Comparison of ENCODE assay signal across 10 cellular contexts in the genomic region with DNA sequence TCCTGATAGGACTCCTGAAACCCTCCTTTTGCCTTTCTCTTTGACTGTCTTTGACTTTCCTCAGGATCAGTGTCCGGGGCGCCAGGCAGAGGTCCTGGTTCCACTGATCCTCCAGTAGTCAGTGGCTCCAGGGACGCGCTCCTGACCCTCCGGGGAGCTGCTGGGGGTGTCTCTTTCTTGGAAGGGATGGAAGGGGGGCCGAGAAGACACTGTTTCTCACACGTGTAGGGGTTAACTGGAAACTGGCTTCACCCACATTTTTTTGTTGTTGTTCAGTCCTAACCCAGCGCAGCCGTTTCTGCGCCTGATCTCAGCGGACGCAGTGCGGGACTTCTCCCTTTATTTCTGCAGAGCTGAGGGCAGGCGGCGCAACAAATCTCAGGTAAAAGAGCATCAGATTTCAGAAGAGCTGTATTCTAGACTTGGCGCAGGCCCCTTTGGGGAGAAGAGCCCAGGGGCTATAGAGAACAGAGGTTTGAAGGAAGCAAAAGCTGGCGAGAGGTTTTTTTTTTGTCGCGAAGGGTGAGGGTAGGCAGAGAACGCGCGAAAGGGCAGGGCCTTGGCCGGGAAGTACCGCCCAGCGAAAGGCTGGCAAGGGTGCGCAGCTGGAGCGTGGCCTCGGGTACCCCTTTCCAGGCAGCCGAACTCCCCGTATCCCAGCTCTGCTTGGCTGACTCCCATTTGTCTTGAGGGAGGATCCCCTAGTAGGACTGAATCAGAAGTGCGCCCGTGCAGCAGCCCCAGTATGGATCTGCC. TPM values are rescaled to one million over a fixed set of nuclear protein-coding genes. Genes with fewer than 3 reads are reported as not detected.
A peak's percentile ranks its signal among the peaks of the same experiment; 100 is the strongest.
DNase-seq lines count a peak whose midpoint lies in the region; ATAC-seq and TF ChIP-seq lines count a peak whose summit lies in the region.
"Had no signal": no experiment of that assay in that cellular context is flagged by ENCODE, and none has a peak within 500 bp of the region (broad histone marks: within the 10 kb centered on the region; RNA-seq: fewer than 3 reads in every experiment).

No MANE protein-coding gene starts in this region.

- no peaks in the 10 kb centered on the region for H3K79me2 ChIP-seq in H9 (ENCODE audit: insufficient read depth, low read length)

- TF ChIP-seq POLR2A in gastrocnemius medialis (IDR thresholded peaks at IDR 0.05), result no peak

- peak overlapping the region; percentile 49 for H3K4me2 ChIP-seq in H9 (ENCODE audit: insufficient read depth, insufficient read length, low read length)

- no peak for ATAC-seq in CD4-positive, alpha-beta T cell (ENCODE audit: poor library complexity)
- no peak for ATAC-seq in central memory CD8-positive, alpha-beta T cell (replicated peaks; ENCODE audit: extremely low read depth, poor library complexity, severe bottlenecking)
- ATAC-seq in natural killer cell treated with Interleukin-12 subunit alpha and Interleukin-12 subunit beta and Interleukin-15 and Interleukin-18, amount 100 ng/mL, for 72 hours, result no peak
- ATAC-seq in gastrocnemius medialis (no peak), HG03457 (IDR thresholded peaks at IDR 0.05; ENCODE audit: unreplicated experiment) (no peak)

- no peak overlapping the region for H2BK12ac ChIP-seq in H9 (ENCODE audit: insufficient read length, low read depth, low read length)

- peaks cover 32% of the 10 kb centered on the region for H3K23me2 ChIP-seq in H9 (ENCODE audit: insufficient read length, low read depth, low read length, poor library complexity, severe bottlenecking)

- peak overlapping the region; percentile 69 for H3K4me3 Mint-ChIP-seq in CD4-positive, alpha-beta T cell
- H3K4me3 Mint-ChIP-seq in H9, result peak overlapping the region; percentile 40 to 87
- peak overlapping the region; percentile 70 for H3K4me3 Mint-ChIP-seq in central memory CD8-positive, alpha-beta T cell
- peak overlapping the region; percentile 72 for H3K4me3 Mint-ChIP-seq in natural killer cell treated with Interleukin-12 subunit alpha and Interleukin-12 subunit beta and Interleukin-15 and Interleukin-18, amount 100 ng/mL, for 72 hours

- H3T11ph ChIP-seq in H9 (ENCODE audit: low read length), result no peak overlapping the region

- no peak overlapping the region for H2BK20ac ChIP-seq in H9 (ENCODE audit: low read depth, low read length, poor library complexity, severe bottlenecking)

- H3K4me3 ChIP-seq in gastrocnemius medialis, result peak overlapping the region in 1 of 4 donors; percentile 16

- no peak for TF ChIP-seq CTCF in CD4-positive, alpha-beta T cell (IDR thresholded peaks at IDR 0.05)
- no peak for TF ChIP-seq CTCF in H9 (conservative IDR thresholded peaks at IDR 0.05)
- TF ChIP-seq CTCF in gastrocnemius medialis (IDR thresholded peaks at IDR 0.05 in 4 of 5, conservative IDR thresholded peaks at IDR 0.05 in 1 of 5), result no peak

- H2AFZ ChIP-seq in H9 (ENCODE audit: low read length), result no peak overlapping the region

- in situ Hi-C loops in gastrocnemius medialis (cut with MboI; ENCODE audit: low sequenced_read_pairs in 4 of 4), result loop anchor here in 2 of 4 donors (25.0 kb wide), 2 partner anchors 249 to 726 kb away; a partner anchor contains a TSS

- H2BK15ac ChIP-seq in H9 (ENCODE audit: low read depth, low read length), result no peak overlapping the region

- H3K9ac ChIP-seq in H9 (ENCODE audit: extremely low read depth, insufficient read length, low read length), result no peak overlapping the region

- intact Hi-C loops in CD4-positive, alpha-beta T cell (cut with DNase I, micrococcal nuclease), result loop anchor here (5.0 to 10.0 kb wide), 3 partner anchors 141 to 772 kb away; no protein-coding TSS in a partner anchor
- intact Hi-C loops in gastrocnemius medialis (cut with DNase I; ENCODE audit: low total_unique reads), result no loop called here

- no peak overlapping the region for H2BK5ac ChIP-seq in H9 (ENCODE audit: insufficient read length, low read length)

- H4K8ac ChIP-seq in H9 (replicated peaks; ENCODE audit: insufficient read length, low read depth, low read length), result no peak overlapping the region

- H3K36me3 Mint-ChIP-seq in CD4-positive, alpha-beta T cell (ENCODE audit: low read depth), result no peaks in the 10 kb centered on the region
- no peaks in the 10 kb centered on the region; a peak in 1 of 7 replicates for H3K36me3 Mint-ChIP-seq in H9 (ENCODE audit: insufficient read depth in 1 of 3, low read depth in 3 of 3)
- peaks cover 9% of the 10 kb centered on the region for H3K36me3 Mint-ChIP-seq in central memory CD8-positive, alpha-beta T cell (ENCODE audit: insufficient read depth)
- H3K36me3 Mint-ChIP-seq in natural killer cell treated with Interleukin-12 subunit alpha and Interleukin-12 subunit beta and Interleukin-15 and Interleukin-18, amount 100 ng/mL, for 72 hours, result peaks cover 5% of the 10 kb centered on the region

- peaks cover 14% of the 10 kb centered on the region; the same call in 1 of the 2 replicates for H3K4me1 ChIP-seq in H9 (ENCODE audit: insufficient read depth, low read length)
- H3K4me1 ChIP-seq in gastrocnemius medialis, result peaks cover 28 to 56% of the 10 kb centered on the region in 2 donors

- no peak overlapping the region for H3K23ac ChIP-seq in H9 (ENCODE audit: insufficient read length, low read depth, low read length)

- H3K4ac ChIP-seq in H9 (ENCODE audit: low read depth, low read length), result no peak overlapping the region

- H3K18ac ChIP-seq in H9 (ENCODE audit: insufficient read length, low read depth, low read length), result no peak overlapping the region

- no peak overlapping the region for H2BK120ac ChIP-seq in H9 (ENCODE audit: low read depth, low read length, poor library complexity, severe bottlenecking)

- POLR2A ChIA-PET in CD4-positive, alpha-beta T cell (lab: Charles Lee), result interaction anchor here (6.4 kb wide), 1 partner anchor 9 kb away, joined by 39 read pairs; a partner anchor contains a TSS
- POLR2A ChIA-PET in HEK293T (lab: Yijun Ruan, JAX), result interaction anchor here (5.6 kb wide), 1 partner anchor 10 kb away, joined by 70 read pairs; a partner anchor contains a TSS

- H3K27ac ChIP-seq in CD4-positive, alpha-beta T cell (ENCODE audit: low read depth, low read length), result no peak overlapping the region
- H3K27ac ChIP-seq in H9 (ENCODE audit: insufficient read length, low read depth, low read length) (no peak overlapping the region), gastrocnemius medialis (no peak overlapping the region)
- H3K27ac ChIP-seq: adrenal gland had no signal

- H3K27me3 ChIP-seq in CD4-positive, alpha-beta T cell (ENCODE audit: control insufficient read depth, insufficient read depth, low read length), result peaks cover 99% of the 10 kb centered on the region
- H3K27me3 ChIP-seq in H9 (ENCODE audit: insufficient read depth, low read length), result peaks cover 99% of the 10 kb centered on the region
- H3K27me3 ChIP-seq in gastrocnemius medialis, result peaks cover 100% of the 10 kb centered on the region in 3 donors

- no peaks in the 10 kb centered on the region for H3K36me3 ChIP-seq in gastrocnemius medialis
- H3K36me3 ChIP-seq: adrenal gland had no signal

- H3K79me1 ChIP-seq in H9 (ENCODE audit: insufficient read depth, low read depth, low read length, poor library complexity, severe bottlenecking), result no peaks in the 10 kb centered on the region

- H2AK5ac ChIP-seq in H9 (ENCODE audit: insufficient read length, low read length), result no peak overlapping the region

- no peaks in the 10 kb centered on the region for H3K9me3 Mint-ChIP-seq in CD4-positive, alpha-beta T cell
- H3K9me3 Mint-ChIP-seq in H9, result no peaks in the 10 kb centered on the region; a peak in 3 of 5 replicates
- no peaks in the 10 kb centered on the region for H3K9me3 Mint-ChIP-seq in central memory CD8-positive, alpha-beta T cell
- H3K9me3 Mint-ChIP-seq in natural killer cell treated with Interleukin-12 subunit alpha and Interleukin-12 subunit beta and Interleukin-15 and Interleukin-18, amount 100 ng/mL, for 72 hours, result no peaks in the 10 kb centered on the region

- H3K9me3 ChIP-seq in CD4-positive, alpha-beta T cell (ENCODE audit: control insufficient read depth, low read length), result no peaks in the 10 kb centered on the region
- no peaks in the 10 kb centered on the region for H3K9me3 ChIP-seq in H9 (ENCODE audit: control insufficient read depth, low read depth, low read length)
- no peaks in the 10 kb centered on the region for H3K9me3 ChIP-seq in gastrocnemius medialis
- H3K9me3 ChIP-seq: adrenal gland had no signal

- H3K27ac Mint-ChIP-seq in CD4-positive, alpha-beta T cell, result no peak overlapping the region
- H3K27ac Mint-ChIP-seq in H9, result no peak overlapping the region
- no peak overlapping the region for H3K27ac Mint-ChIP-seq in central memory CD8-positive, alpha-beta T cell (ENCODE audit: low read depth)
- no peak overlapping the region for H3K27ac Mint-ChIP-seq in natural killer cell treated with Interleukin-12 subunit alpha and Interleukin-12 subunit beta and Interleukin-15 and Interleukin-18, amount 100 ng/mL, for 72 hours

- no peak overlapping the region for H4K5ac ChIP-seq in H9 (ENCODE audit: insufficient read length, low read depth, low read length)

- peaks cover 89% of the 10 kb centered on the region for H3K4me1 Mint-ChIP-seq in CD4-positive, alpha-beta T cell (ENCODE audit: low read depth)
- peaks cover 61 to 84% of the 10 kb centered on the region in 2 experiments for H3K4me1 Mint-ChIP-seq in H9
- peaks cover 73% of the 10 kb centered on the region for H3K4me1 Mint-ChIP-seq in central memory CD8-positive, alpha-beta T cell
- peaks cover 54 to 55% of the 10 kb centered on the region in 2 donors for H3K4me1 Mint-ChIP-seq in natural killer cell treated with Interleukin-12 subunit alpha and Interleukin-12 subunit beta and Interleukin-15 and Interleukin-18, amount 100 ng/mL, for 72 hours (ENCODE audit: low read depth in 2 of 2)

- CTCF ChIA-PET in CD4-positive, alpha-beta T cell (lab: Charles Lee), result no interaction called here
- CTCF ChIA-PET in HEK293T (lab: Yijun Ruan, JAX), result no interaction called here

- DNase-seq in CD4-positive, alpha-beta T cell, result no peak
- DNase-seq in H9 (no peak), HEK293T (ENCODE audit: extremely low spot score) (no peak), NK-92 (lab: John Stamatoyannopoulos, UW; ENCODE audit: unreplicated experiment) (no peak), gastrocnemius medialis (no peak)
- no peak for DNase-seq in central memory CD8-positive, alpha-beta T cell (ENCODE audit: low spot score in 2 of 2)
- DNase-seq in natural killer cell treated with Interleukin-12 subunit alpha and Interleukin-12 subunit beta and Interleukin-15 and Interleukin-18, amount 100 ng/mL, for 72 hours (ENCODE audit: low spot score), result no peak
- DNase-seq: adrenal gland had no signal

- no peak overlapping the region for H4K91ac ChIP-seq in H9 (ENCODE audit: insufficient read length, low read depth, low read length)

- H3K14ac ChIP-seq in H9 (ENCODE audit: insufficient read depth, low read length), result no peak overlapping the region

- WGBS in H9 (ENCODE audit: extremely low coverage, insufficient read length, low lambda C conversion rate), result no CpG with 5 or more reads among the region's 32 CpGs

- no peak overlapping the region for H3K56ac ChIP-seq in H9 (ENCODE audit: insufficient read length, low read depth, low read length)

- H4K20me1 ChIP-seq in H9 (ENCODE audit: control insufficient read depth, insufficient read depth, insufficient read length), result no peaks in the 10 kb centered on the region

- H3K27me3 Mint-ChIP-seq in CD4-positive, alpha-beta T cell, result peaks cover 99% of the 10 kb centered on the region
- peaks cover 100% of the 10 kb centered on the region for H3K27me3 Mint-ChIP-seq in H9 (ENCODE audit: low read depth)
- H3K27me3 Mint-ChIP-seq in central memory CD8-positive, alpha-beta T cell, result peaks cover 100% of the 10 kb centered on the region
- H3K27me3 Mint-ChIP-seq in natural killer cell treated with Interleukin-12 subunit alpha and Interleukin-12 subunit beta and Interleukin-15 and Interleukin-18, amount 100 ng/mL, for 72 hours, result peaks cover 76 to 84% of the 10 kb centered on the region in 2 donors

RNA-seq across cellular contexts. Expression of a gene that starts 4.3 kb away (rescaled TPM):
- not detected for total RNA-seq in CD4-positive, alpha-beta T cell
- not detected in 2 replicates for total RNA-seq in H9 (2021)
- total RNA-seq in natural killer cell treated with Interleukin-12 subunit alpha and Interleukin-12 subunit beta and Interleukin-15 and Interleukin-18, amount 100 ng/mL, for 72 hours, result under 1 TPM in 1 of 2 donors, not detected in 1; 0.20 TPM
- total RNA-seq in gastrocnemius medialis, result under 1 TPM in 1 of 4 donors, not detected in 3; 0.09 TPM
- total RNA-seq: G401 had no signal

RNA-seq across cellular contexts. Expression of a gene that starts 10.5 kb away (rescaled TPM):
- total RNA-seq in CD4-positive, alpha-beta T cell, result not detected
- 0.99 and 1.4 TPM in 2 replicates for total RNA-seq in H9 (2021)
- 1 to 10 TPM in 1 of 2 donors, not detected in 1; 1.8 TPM for total RNA-seq in natural killer cell treated with Interleukin-12 subunit alpha and Interleukin-12 subunit beta and Interleukin-15 and Interleukin-18, amount 100 ng/mL, for 72 hours
- total RNA-seq in gastrocnemius medialis, result 1 to 10 TPM in 3 of 4 donors, not detected in 1; 2.1 to 4.8 (median 3.8) TPM
